In the genomic region with DNA sequence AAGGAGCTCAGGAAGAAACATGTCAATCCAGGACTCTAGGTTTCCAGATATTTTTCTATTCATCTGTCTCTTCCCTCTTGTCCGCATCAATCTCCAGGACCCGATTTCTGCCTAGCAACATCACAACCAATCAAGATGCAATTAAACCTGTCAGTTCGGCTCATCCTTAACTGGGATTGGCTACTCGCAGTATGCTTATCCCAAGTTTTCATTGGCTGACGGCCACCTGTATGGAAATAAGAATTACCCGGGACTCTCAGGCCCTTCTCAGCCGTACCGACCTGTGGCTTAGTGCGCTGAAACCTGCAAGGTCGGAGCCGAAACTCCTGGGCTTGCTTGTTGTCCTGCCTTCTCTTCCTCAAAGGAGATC, we compare ENCODE assay signal across 9 cellular contexts. TPM values are rescaled to one million over a fixed set of nuclear protein-coding genes. Genes with fewer than 3 reads are reported as not detected.
DNase-seq lines count a peak whose midpoint lies in the region; ATAC-seq and TF ChIP-seq lines count a peak whose summit lies in the region.
"Had no signal": no experiment of that assay in that cellular context is flagged by ENCODE, and none has a peak within 500 bp of the region (broad histone marks: within the 10 kb centered on the region; RNA-seq: fewer than 3 reads in every experiment).

No MANE protein-coding gene starts in this region.

- H3K4me1 ChIP-seq in upper lobe of left lung = peaks cover 19 to 26% (median 23%) of the 10 kb centered on the region in 4 donors

- peaks cover 0 to 35% (median 19%) of the 10 kb centered on the region in 4 donors for H3K27me3 ChIP-seq in upper lobe of left lung

- TF ChIP-seq EP300 in upper lobe of left lung (IDR thresholded peaks at IDR 0.05) = no peak

- H3K36me3 ChIP-seq in upper lobe of left lung = no peaks in the 10 kb centered on the region
- H3K36me3 ChIP-seq: tibial artery had no signal

- peaks cover 2% of the 10 kb centered on the region for H3K9me3 Mint-ChIP-seq in memory B cell

- peaks cover 26% of the 10 kb centered on the region for H3K4me1 Mint-ChIP-seq in memory B cell

- H3K27me3 Mint-ChIP-seq in memory B cell = peaks cover 42% of the 10 kb centered on the region

- DNase-seq in EL (peak; percentile 85), LNCaP clone FGC (ENCODE audit: low read depth) (peak; percentile 97), SHP77 treated with DMSO at 0.1 percent for 48 hours (lab: John Stamatoyannopoulos, UW) (peak; percentile 84), epithelial cell of proximal tubule (ENCODE audit: low read depth) (peak; percentile 83), memory B cell (ENCODE audit: low spot score in 2 of 2) (no peak), upper lobe of left lung (peak in 1 of 2 donors; percentile 86)

- ATAC-seq in memory B cell (ENCODE audit: low read depth) (no peak), upper lobe of left lung (ENCODE audit: low FRiP score in 2 of 2) (peak; percentile 79 to 90), GM21515 (IDR thresholded peaks at IDR 0.05; ENCODE audit: unreplicated experiment) (no peak), HG02571 (IDR thresholded peaks at IDR 0.05; ENCODE audit: unreplicated experiment) (no peak)

- H3K36me3 Mint-ChIP-seq in memory B cell = peaks cover 2% of the 10 kb centered on the region

- no peak overlapping the region for H3K27ac ChIP-seq in upper lobe of left lung
- H3K27ac ChIP-seq: tibial artery had no signal

- no peak for TF ChIP-seq POLR2A in upper lobe of left lung (IDR thresholded peaks at IDR 0.05)

- peak overlapping the region; percentile 68 for H3K4me3 Mint-ChIP-seq in memory B cell

- H3K4me3 ChIP-seq in LNCaP clone FGC (ENCODE audit: low read depth, low read length) (no peak overlapping the region), epithelial cell of proximal tubule (ENCODE audit: low read depth, low read length) (peak overlapping the region; percentile 33), upper lobe of left lung (peak overlapping the region; percentile 8 to 38 (median 26))

- no peak for TF ChIP-seq CTCF in LNCaP clone FGC (IDR thresholded peaks at IDR 0.05; ENCODE audit: control insufficient read depth, extremely low read depth, insufficient read depth)
- no peak for TF ChIP-seq CTCF in epithelial cell of proximal tubule (conservative IDR thresholded peaks at IDR 0.05; ENCODE audit: low read depth, low read length)
- TF ChIP-seq CTCF in upper lobe of left lung (IDR thresholded peaks at IDR 0.05) = no peak

- no peak overlapping the region for H3K27ac Mint-ChIP-seq in memory B cell

- WGBS in upper lobe of left lung, 2 donors = 4 to 7% methylated on average over 11 of the region's 11 CpGs

- no peaks in the 10 kb centered on the region for H3K9me3 ChIP-seq in upper lobe of left lung
- H3K9me3 ChIP-seq: tibial artery had no signal

RNA-seq across cellular contexts. Expression of a gene that starts 20.4 kb away (rescaled TPM):
- total RNA-seq in epithelial cell of proximal tubule (311 and 313 TPM in 2 replicates), upper lobe of left lung (100 to 1,000 TPM; 140 to 273 (median 206) TPM)

RNA-seq across cellular contexts. Expression of a gene that starts 31.0 kb away (rescaled TPM):
- total RNA-seq in epithelial cell of proximal tubule (16.8 and 41.2 TPM in 2 replicates), upper lobe of left lung (100 to 1,000 TPM; 147 to 605 (median 204) TPM)

RNA-seq across cellular contexts. Expression of a gene that starts 55.5 kb away (rescaled TPM):
- not detected in 2 replicates for total RNA-seq in epithelial cell of proximal tubule
- total RNA-seq in upper lobe of left lung = not detected

Comparison
In these comparisons a context has a peak if more than half of its experiments do, and no peak if none do; other contexts are left out.
1. DNase-seq: peak in EL (single experiment), LNCaP clone FGC (single experiment), SHP77 treated with DMSO at 0.1 percent for 48 hours (single experiment) and epithelial cell of proximal tubule (single experiment); none in memory B cell (0 of 2).
2. ATAC-seq: peak in upper lobe of left lung (2 of 2); none in memory B cell (single experiment), GM21515 (single experiment) and HG02571 (single experiment).